In the genomic region with DNA sequence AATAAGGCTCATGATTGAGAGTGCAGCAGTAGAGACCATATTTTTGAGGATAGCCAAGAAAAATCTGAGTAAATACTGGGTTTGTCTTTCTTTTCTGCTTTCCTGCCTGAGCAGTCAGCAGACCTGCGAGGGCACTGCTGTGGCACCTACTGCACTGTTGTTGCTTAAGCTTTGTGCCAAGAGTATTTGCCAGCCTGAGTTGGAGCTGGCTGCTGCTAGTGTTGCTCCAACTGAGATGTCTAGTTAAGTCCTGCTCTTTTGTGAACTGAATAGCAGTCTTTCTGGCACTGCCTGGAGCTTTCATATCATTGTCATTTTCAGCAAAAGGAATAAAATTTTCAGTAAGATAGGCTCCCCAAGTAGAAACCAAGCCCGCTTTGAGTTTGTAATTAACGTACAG, we compare ENCODE assay signal across 20 cellular contexts.
DNase-seq lines count a peak whose midpoint lies in the region; ATAC-seq lines count a peak whose summit lies in the region.
"Had no signal": no experiment of that assay in that cellular context is flagged by ENCODE, and none has a peak within 500 bp of the region (broad histone marks: within the 10 kb centered on the region; RNA-seq: fewer than 3 reads in every experiment).

No MANE protein-coding gene starts in this region.

- DNase-seq in Ammon's horn (ENCODE audit: low spot score) = peak; percentile 80
- DNase-seq in cerebellar cortex (ENCODE audit: low spot score) = peak; percentile 12
- peak; percentile 28 to 78 for DNase-seq in hippocampal formation (lab: John Stamatoyannopoulos, UW)
- DNase-seq in sciatic nerve (ENCODE audit: low spot score) = no peak
- DNase-seq in GDM1 (lab: John Stamatoyannopoulos, UW) = no peak
- no peak for DNase-seq in GM19240 (ENCODE audit: insufficient read length, low spot score)
- DNase-seq in DMS53 treated with DMSO at 0.1 percent for 48 hours (lab: John Stamatoyannopoulos, UW; ENCODE audit: unreplicated experiment) = no peak
- DNase-seq: activated CD4-positive, CD25-positive, alpha-beta regulatory T cell treated with anti-CD3 and anti-CD28 coated beads, Interleukin-2, amount 50 U/mL, for 72 hours; activated CD8-positive, alpha-beta T cell treated with anti-CD3 and anti-CD28 coated beads for 36 hours; activated gamma-delta T cell; activated naive CD8-positive, alpha-beta T cell treated with anti-CD3 and anti-CD28 coated beads, Interleukin-2, amount 50 U/mL, for 24 hours; glutamatergic neuron; MM.1S; NCI-H1436; PC-3; stimulated activated naive CD8-positive, alpha-beta T cell treated with anti-CD3 and anti-CD28 coated beads, Interleukin-15, amount 100 ng/mL, for 72 hours; T-cell; upper lobe of right lung had no signal

- intact Hi-C loops in sciatic nerve (cut with DNase I) = no loop called here

- ATAC-seq in sciatic nerve = peak; percentile 44
- no peak for ATAC-seq in GM21576 (IDR thresholded peaks at IDR 0.05; ENCODE audit: unreplicated experiment)
- ATAC-seq: activated CD8-positive, alpha-beta T cell treated with anti-CD3 and anti-CD28 coated beads for 36 hours; activated naive CD8-positive, alpha-beta T cell treated with anti-CD3 and anti-CD28 coated beads, Interleukin-2, amount 50 U/mL, for 24 hours; K562; PC-3; stimulated activated naive CD8-positive, alpha-beta T cell treated with anti-CD3 and anti-CD28 coated beads, Interleukin-15, amount 100 ng/mL, for 72 hours; T-cell; upper lobe of right lung had no signal

Comparison
In these comparisons a context has a peak if more than half of its experiments do, and no peak if none do; other contexts are left out.
1. DNase-seq: peak in Ammon's horn (single experiment), cerebellar cortex (single experiment) and hippocampal formation (2 of 2); none in sciatic nerve (single experiment), GDM1 (single experiment), GM19240 (single experiment) and DMS53 treated with DMSO at 0.1 percent for 48 hours (single experiment).